8 cellular contexts compared by ENCODE assay signal in the genomic region with DNA sequence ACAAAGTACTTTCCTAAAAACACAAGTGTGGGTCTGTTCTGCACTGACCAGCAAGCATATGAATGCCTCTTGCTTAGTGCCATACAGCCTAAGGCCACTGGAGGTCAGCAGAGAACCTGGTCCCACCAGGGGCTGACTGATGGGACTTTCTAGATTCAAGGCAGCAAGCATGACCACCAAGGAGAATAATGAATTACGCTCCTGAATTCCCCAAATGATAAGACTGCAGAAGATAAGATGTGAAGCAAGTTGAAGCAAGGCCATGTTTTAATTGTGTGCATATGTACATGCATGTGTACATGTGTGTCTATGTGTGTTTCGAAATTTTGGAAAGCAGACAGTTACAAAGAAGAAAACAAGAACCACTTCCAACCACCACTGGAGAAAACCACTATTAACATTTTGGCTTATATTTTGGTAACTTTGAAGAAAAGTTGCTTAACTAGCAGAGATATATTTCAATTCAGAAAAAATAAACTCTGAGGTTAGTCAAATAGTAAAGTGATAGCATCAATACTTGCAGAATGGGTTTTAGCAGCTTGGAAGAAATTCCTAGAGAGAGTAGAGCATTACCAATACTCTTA.
DNase-seq lines count a peak whose midpoint lies in the region; ATAC-seq and TF ChIP-seq lines count a peak whose summit lies in the region.

No MANE protein-coding gene starts in this region.

- ATAC-seq in GM19397 (IDR thresholded peaks at IDR 0.05; ENCODE audit: unreplicated experiment) (peak; percentile 78), HG03520 (IDR thresholded peaks at IDR 0.05; ENCODE audit: unreplicated experiment) (peak; percentile 83), naive B cell (ENCODE audit: low read depth in 2 of 2) (peak; percentile 91 to 96)

- peaks cover 0 to 16% of the 10 kb centered on the region in 2 donors for H3K36me3 Mint-ChIP-seq in naive B cell

- no peak overlapping the region for H3K27ac Mint-ChIP-seq in naive B cell

- peaks cover 21 to 43% (median 34%) of the 10 kb centered on the region in 3 donors for H3K4me1 Mint-ChIP-seq in naive B cell

- TF ChIP-seq CTCF in epithelial cell of esophagus (IDR thresholded peaks at IDR 0.05; ENCODE audit: insufficient read depth, low read depth, low read length, missing control alignments) = peak; percentile 99

- H3K4me3 ChIP-seq in epithelial cell of esophagus (ENCODE audit: low read length) = no peak overlapping the region

- H3K9me3 Mint-ChIP-seq in naive B cell = peaks cover 0 to 8% (median 4%) of the 10 kb centered on the region in 7 donors

- DNase-seq in COR-L47 (lab: John Stamatoyannopoulos, UW) (peak; percentile 49), NOMO-1 (lab: John Stamatoyannopoulos, UW; ENCODE audit: unreplicated experiment in 2 of 2) (peak; percentile 36 to 63), epithelial cell of esophagus (ENCODE audit: low read depth) (peak; percentile 77), naive B cell (peak; percentile 60)
- peak; percentile 16 for DNase-seq in activated CD8-positive, alpha-beta memory T cell treated with anti-CD3 and anti-CD28 coated beads, Interleukin-2, amount 50 U/mL, for 1 hour (ENCODE audit: extremely low read depth)
- peak; percentile 23 to 46 for DNase-seq in stimulated activated CD8-positive, alpha-beta memory T cell treated with anti-CD3 and anti-CD28 coated beads, Interleukin-7, amount 100 ng/mL, for 48 hours (ENCODE audit: extremely low read depth in 1 of 2, low read depth in 1 of 2)

- peak overlapping the region in 1 of 8 donors; percentile 26 for H3K4me3 Mint-ChIP-seq in naive B cell

- H3K27me3 Mint-ChIP-seq in naive B cell = no peaks in the 10 kb centered on the region

Comparison
In these comparisons a context has a peak if more than half of its experiments do, and no peak if none do; other contexts are left out.
1. DNase-seq: peak in every context shown above with its lines; median percentile 77 in epithelial cell of esophagus; 60 in naive B cell; 50 in NOMO-1; 49 in COR-L47; 34 in stimulated activated CD8-positive, alpha-beta memory T cell treated with anti-CD3 and anti-CD28 coated beads, Interleukin-7, amount 100 ng/mL, for 48 hours; 16 in activated CD8-positive, alpha-beta memory T cell treated with anti-CD3 and anti-CD28 coated beads, Interleukin-2, amount 50 U/mL, for 1 hour.